In genomic region chr16:80541306-80541694, GRCh38 we compare ENCODE assay signal across 9 cellular contexts. TPM values are rescaled to one million over a fixed set of nuclear protein-coding genes. Genes with fewer than 3 reads are reported as not detected.
A peak's percentile ranks its signal among the peaks of the same experiment; 100 is the strongest.
DNase-seq lines count a peak whose midpoint lies in the region; TF ChIP-seq lines count a peak whose summit lies in the region.
"Had no signal": no experiment of that assay in that cellular context is flagged by ENCODE, and none has a peak within 500 bp of the region (broad histone marks: within the 10 kb centered on the region; RNA-seq: fewer than 3 reads in every experiment).

No MANE protein-coding gene starts in this region.

- CTCF ChIA-PET in CD4-positive, alpha-beta memory T cell (lab: Charles Lee; ENCODE audit: partially characterized antibody): no interaction called here

- H3K9me3 Mint-ChIP-seq in CD4-positive, alpha-beta memory T cell: peaks cover 0 to 8% (median 0%) of the 10 kb centered on the region in 8 donors

- H3K4me1 Mint-ChIP-seq in CD4-positive, alpha-beta memory T cell: peaks cover 8 to 21% (median 14%) of the 10 kb centered on the region in 4 donors

- H3K36me3 Mint-ChIP-seq in CD4-positive, alpha-beta memory T cell: peaks cover 0 to 4% of the 10 kb centered on the region in 2 donors

- H3K27ac ChIP-seq in CD4-positive, alpha-beta memory T cell (ENCODE audit: low read depth, low read length): peak overlapping the region; percentile 67
- H3K27ac ChIP-seq in Peyer's patch (peak overlapping the region in 2 of 4 donors; percentile 44 to 73), esophagus squamous epithelium (peak overlapping the region in 3 of 4 donors; percentile 76 to 80 (median 77)), ovary (no peak overlapping the region)

- H3K27me3 ChIP-seq in CD4-positive, alpha-beta memory T cell (ENCODE audit: insufficient read depth, low read length): no peaks in the 10 kb centered on the region
- no peaks in the 10 kb centered on the region for H3K27me3 ChIP-seq in Peyer's patch
- H3K27me3 ChIP-seq in esophagus squamous epithelium: peaks cover 0 to 14% (median 0%) of the 10 kb centered on the region in 4 donors
- peaks cover 3% of the 10 kb centered on the region for H3K27me3 ChIP-seq in ovary

- H3K36me3 ChIP-seq in CD4-positive, alpha-beta memory T cell (ENCODE audit: insufficient read depth, low read length): no peaks in the 10 kb centered on the region
- H3K36me3 ChIP-seq in Peyer's patch: no peaks in the 10 kb centered on the region
- no peaks in the 10 kb centered on the region for H3K36me3 ChIP-seq in esophagus squamous epithelium
- no peaks in the 10 kb centered on the region for H3K36me3 ChIP-seq in ovary

- no peaks in the 10 kb centered on the region for H3K9me3 ChIP-seq in CD4-positive, alpha-beta memory T cell (ENCODE audit: control insufficient read depth in 1 of 2, low read length in 2 of 2)
- H3K9me3 ChIP-seq in Peyer's patch (no peaks in the 10 kb centered on the region), esophagus squamous epithelium (no peaks in the 10 kb centered on the region), ovary (no peaks in the 10 kb centered on the region)

- peak overlapping the region; percentile 91 to 98 (median 96) for H3K4me3 Mint-ChIP-seq in CD4-positive, alpha-beta memory T cell

- POLR2A ChIA-PET in CD4-positive, alpha-beta memory T cell (lab: Charles Lee; ENCODE audit: partially characterized antibody): interaction anchor here (1.1 to 1.7 kb wide), 3 partner anchors 23 to 39 kb away, joined by 3 to 8 read pairs (median 8); no protein-coding TSS in a partner anchor

- no peak for DNase-seq in CD4-positive, alpha-beta memory T cell
- DNase-seq in Peyer's patch: no peak
- no peak for DNase-seq in esophagus squamous epithelium (lab: John Stamatoyannopoulos, UW)
- no peak for DNase-seq in ovary
- DNase-seq in stimulated activated CD4-positive, alpha-beta T cell treated with anti-CD3 and anti-CD28 coated beads, Interleukin-4, amount 100 ng/mL, for 1 hour: no peak
- DNase-seq in AML-193 (lab: John Stamatoyannopoulos, UW): no peak
- DNase-seq in SIG-M5 treated with dmso at 0.1 percent for 504 hours (lab: John Stamatoyannopoulos, UW; ENCODE audit: unreplicated experiment): no peak
- DNase-seq in NCI-H2171 treated with DMSO at 0.1 percent for 48 hours (lab: John Stamatoyannopoulos, UW): no peak

- peak overlapping the region; percentile 95 to 99 (median 98) for H3K27ac Mint-ChIP-seq in CD4-positive, alpha-beta memory T cell

- intact Hi-C loops in CD4-positive, alpha-beta memory T cell (cut with micrococcal nuclease): loop anchor here (2.0 to 10.0 kb wide), 4 partner anchors 116 to 940 kb away; partner anchors contain the start of genes CENPN, CMC2, GAN and MAF
- intact Hi-C loops in esophagus squamous epithelium (cut with DNase I): no loop called here
- intact Hi-C loops in ovary (cut with DNase I): no loop called here

- TF ChIP-seq POLR2A in Peyer's patch (IDR thresholded peaks at IDR 0.05): no peak
- TF ChIP-seq POLR2A in esophagus squamous epithelium (IDR thresholded peaks at IDR 0.05): no peak
- no peak for TF ChIP-seq POLR2A in ovary (IDR thresholded peaks at IDR 0.05)

- H3K4me3 ChIP-seq in CD4-positive, alpha-beta memory T cell (ENCODE audit: low read length in 2 of 2): peak overlapping the region in 1 of 2 donors; percentile 97
- peak overlapping the region; percentile 55 to 68 (median 60) for H3K4me3 ChIP-seq in Peyer's patch
- H3K4me3 ChIP-seq in esophagus squamous epithelium: peak overlapping the region; percentile 56 to 70 (median 66)
- H3K4me3 ChIP-seq in ovary: peak overlapping the region; percentile 48

- TF ChIP-seq CTCF in Peyer's patch (IDR thresholded peaks at IDR 0.05) (no peak), esophagus squamous epithelium (IDR thresholded peaks at IDR 0.05) (no peak), ovary (IDR thresholded peaks at IDR 0.05) (no peak)

- H3K27me3 Mint-ChIP-seq in CD4-positive, alpha-beta memory T cell: peaks cover 1 to 5% of the 10 kb centered on the region in 2 donors

- 14 to 17% methylated on average over 6 of the region's 6 CpGs for WGBS in esophagus squamous epithelium, 2 donors
- WGBS in ovary, 3 donors: 13 to 20% (median 14%) methylated on average over 6 of the region's 6 CpGs

- peaks cover 12% of the 10 kb centered on the region for H3K4me1 ChIP-seq in CD4-positive, alpha-beta memory T cell (ENCODE audit: insufficient read depth, low read length)
- H3K4me1 ChIP-seq in Peyer's patch (no peaks in the 10 kb centered on the region), esophagus squamous epithelium (peaks cover 0 to 14% (median 0%) of the 10 kb centered on the region in 3 donors), ovary (ENCODE audit: insufficient read depth) (no peaks in the 10 kb centered on the region)

- TF ChIP-seq EP300 in ovary (IDR thresholded peaks at IDR 0.05): no peak

RNA-seq across cellular contexts. Expression of gene DYNLRB2, which starts 0.5 kb away (rescaled TPM):
- under 1 TPM in 1 of 2 experiments, not detected in 1; 0.78 TPM for total RNA-seq in CD4-positive, alpha-beta memory T cell
- not detected for polyA plus RNA-seq in CD4-positive, alpha-beta memory T cell
- total RNA-seq in Peyer's patch: not detected
- total RNA-seq in esophagus squamous epithelium: 1 to 10 TPM in 1 of 4 donors, not detected in 3; 2.3 TPM
- 10 to 100 TPM in 1 of 7 donors, 1 to 10 TPM in 6; 1.2 to 20.0 (median 3.0) TPM for total RNA-seq in ovary
- 1 to 10 TPM; 1.7 to 1.9 TPM for polyA plus RNA-seq in ovary
- total RNA-seq: HT1080 had no signal

Comparison
In these comparisons a context has a peak if more than half of its experiments do, and no peak if none do; other contexts are left out.
1. H3K27ac ChIP-seq: peak in CD4-positive, alpha-beta memory T cell (single experiment) and esophagus squamous epithelium (3 of 4); none in ovary (0 of 2).